ENCODE assay signal across 19 cellular contexts in genomic region chr15:75684648-75685047, GRCh38. TPM values are rescaled to one million over a fixed set of nuclear protein-coding genes. Genes with fewer than 3 reads are reported as not detected.
"Had no signal": no experiment of that assay in that cellular context is flagged by ENCODE, and none has a peak within 500 bp of the region (broad histone marks: within the 10 kb centered on the region; RNA-seq: fewer than 3 reads in every experiment).

No MANE protein-coding gene starts in this region.

- H3K4me3 Mint-ChIP-seq: activated CD4-positive, alpha-beta T cell treated with anti-CD3 and anti-CD28 coated beads, Interleukin-2, amount 10 ng/mL, durations not matched to agents 24 days and 14 days; activated CD8-positive, alpha-beta T cell treated with anti-CD3 and anti-CD28 coated beads, Interleukin-2, amount 10 ng/mL, durations not matched to agents 7 days and 5 days; activated naive CD4-positive, alpha-beta T cell treated with anti-CD3 and anti-CD28 coated beads, Interleukin-2, amount 50 U/mL, for 24 hours; central memory CD8-positive, alpha-beta T cell; immature natural killer cell; natural killer cell treated with Interleukin-12 subunit alpha and Interleukin-12 subunit beta and Interleukin-15 and Interleukin-18, amount 100 ng/mL, for 72 hours had no signal

- DNase-seq: activated CD4-positive, alpha-beta T cell treated with anti-CD3 and anti-CD28 coated beads, Interleukin-2, amount 10 ng/mL, durations not matched to agents 24 days and 14 days; activated CD4-positive, CD25-positive, alpha-beta regulatory T cell; activated CD8-positive, alpha-beta memory T cell treated with anti-CD3 and anti-CD28 coated beads, Interleukin-2, amount 50 U/mL, for 4 hours; activated CD8-positive, alpha-beta T cell treated with anti-CD3 and anti-CD28 coated beads, Interleukin-2, amount 10 ng/mL, durations not matched to agents 7 days and 5 days; activated effector memory CD4-positive, alpha-beta T cell treated with anti-CD3 and anti-CD28 coated beads, Interleukin-2, amount 50 U/mL, for 16 hours; activated T-cell treated with anti-CD3 and anti-CD28 coated beads, Interleukin-2, amount 50 U/mL, for 48 hours; amniotic stem cell; body of pancreas; effector memory CD4-positive, alpha-beta T cell; head of caudate nucleus; immature natural killer cell; occipital lobe; stimulated activated naive CD8-positive, alpha-beta T cell treated with anti-CD3 and anti-CD28 coated beads, Interleukin-15, Interleukin-2, amounts not matched to agents 100 U/mL and 50 U/mL, for 24 hours had no signal

- ATAC-seq: activated CD8-positive, alpha-beta T cell treated with anti-CD3 and anti-CD28 coated beads, Interleukin-2, amount 10 ng/mL, durations not matched to agents 7 days and 5 days; body of pancreas; natural killer cell treated with Interleukin-12 subunit alpha and Interleukin-12 subunit beta and Interleukin-15 and Interleukin-18, amount 100 ng/mL, for 72 hours; stimulated activated naive CD8-positive, alpha-beta T cell treated with anti-CD3 and anti-CD28 coated beads, Interleukin-15, Interleukin-2, amounts not matched to agents 100 U/mL and 50 U/mL, for 24 hours had no signal

- H3K27me3 Mint-ChIP-seq: activated CD4-positive, alpha-beta T cell treated with anti-CD3 and anti-CD28 coated beads, Interleukin-2, amount 10 ng/mL, durations not matched to agents 24 days and 14 days; activated naive CD4-positive, alpha-beta T cell treated with anti-CD3 and anti-CD28 coated beads, Interleukin-2, amount 50 U/mL, for 24 hours; central memory CD8-positive, alpha-beta T cell; natural killer cell treated with Interleukin-12 subunit alpha and Interleukin-12 subunit beta and Interleukin-15 and Interleukin-18, amount 100 ng/mL, for 72 hours had no signal

- H3K27ac ChIP-seq: body of pancreas, right atrium auricular region had no signal

- H3K9me3 ChIP-seq: body of pancreas, right atrium auricular region had no signal

- H3K4me1 Mint-ChIP-seq: activated CD4-positive, alpha-beta T cell treated with anti-CD3 and anti-CD28 coated beads, Interleukin-2, amount 10 ng/mL, durations not matched to agents 24 days and 14 days; activated naive CD4-positive, alpha-beta T cell treated with anti-CD3 and anti-CD28 coated beads, Interleukin-2, amount 50 U/mL, for 24 hours; central memory CD8-positive, alpha-beta T cell; immature natural killer cell had no signal

- H3K27me3 ChIP-seq: body of pancreas, right atrium auricular region had no signal

- H3K4me3 ChIP-seq: body of pancreas, right atrium auricular region, smooth muscle cell had no signal

- H3K9me3 Mint-ChIP-seq: activated CD4-positive, alpha-beta T cell treated with anti-CD3 and anti-CD28 coated beads, Interleukin-2, amount 10 ng/mL, durations not matched to agents 24 days and 14 days; activated naive CD4-positive, alpha-beta T cell treated with anti-CD3 and anti-CD28 coated beads, Interleukin-2, amount 50 U/mL, for 24 hours; central memory CD8-positive, alpha-beta T cell; immature natural killer cell; natural killer cell treated with Interleukin-12 subunit alpha and Interleukin-12 subunit beta and Interleukin-15 and Interleukin-18, amount 100 ng/mL, for 72 hours had no signal

- H3K36me3 Mint-ChIP-seq: activated naive CD4-positive, alpha-beta T cell treated with anti-CD3 and anti-CD28 coated beads, Interleukin-2, amount 50 U/mL, for 24 hours; immature natural killer cell; natural killer cell treated with Interleukin-12 subunit alpha and Interleukin-12 subunit beta and Interleukin-15 and Interleukin-18, amount 100 ng/mL, for 72 hours had no signal

- H3K27ac Mint-ChIP-seq: activated CD4-positive, alpha-beta T cell treated with anti-CD3 and anti-CD28 coated beads, Interleukin-2, amount 10 ng/mL, durations not matched to agents 24 days and 14 days; activated CD8-positive, alpha-beta T cell treated with anti-CD3 and anti-CD28 coated beads, Interleukin-2, amount 10 ng/mL, durations not matched to agents 7 days and 5 days; activated naive CD4-positive, alpha-beta T cell treated with anti-CD3 and anti-CD28 coated beads, Interleukin-2, amount 50 U/mL, for 24 hours; immature natural killer cell; natural killer cell treated with Interleukin-12 subunit alpha and Interleukin-12 subunit beta and Interleukin-15 and Interleukin-18, amount 100 ng/mL, for 72 hours; progenitor cell of endocrine pancreas had no signal

RNA-seq across cellular contexts. Expression of gene CSPG4, which starts 28.0 kb away (rescaled TPM):
- total RNA-seq: activated CD4-positive, alpha-beta T cell treated with anti-CD3 and anti-CD28 coated beads, Interleukin-2, amount 10 ng/mL, durations not matched to agents 24 days and 14 days; activated CD8-positive, alpha-beta T cell treated with anti-CD3 and anti-CD28 coated beads, Interleukin-2, amount 10 ng/mL, durations not matched to agents 7 days and 5 days; natural killer cell treated with Interleukin-12 subunit alpha and Interleukin-12 subunit beta and Interleukin-15 and Interleukin-18, amount 100 ng/mL, for 72 hours had no signal
